Comparison of ENCODE assay signal across 8 cellular contexts in the genomic region with DNA sequence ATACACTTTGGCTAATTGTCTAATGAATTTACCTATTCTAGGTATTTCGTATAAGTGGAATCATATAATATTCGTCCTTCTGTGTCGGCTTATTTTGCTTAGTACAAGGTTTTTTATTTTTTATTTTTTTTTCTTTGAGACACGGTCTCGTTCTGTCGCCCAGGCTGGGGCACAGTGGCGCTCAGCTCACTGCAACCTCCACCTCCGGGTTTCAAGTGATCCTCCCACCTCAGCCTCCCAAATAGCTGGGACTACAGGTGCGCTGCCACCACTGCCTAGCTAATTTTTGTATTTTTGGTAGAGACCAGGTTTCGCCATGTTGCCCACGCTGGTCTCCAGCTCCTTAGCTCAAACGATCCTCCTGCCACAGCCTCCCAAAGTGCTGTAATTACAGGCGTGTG. TPM values are rescaled to one million over a fixed set of nuclear protein-coding genes. Genes with fewer than 3 reads are reported as not detected.
DNase-seq lines count a peak whose midpoint lies in the region; ATAC-seq and TF ChIP-seq lines count a peak whose summit lies in the region.

No MANE protein-coding gene starts in this region.

- H3K4me1 ChIP-seq in heart right ventricle (peaks cover 9 to 64% (median 39%) of the 10 kb centered on the region in 9 donors), mucosa of stomach (ENCODE audit: control insufficient read depth, insufficient read depth, low read length) (peaks cover 14% of the 10 kb centered on the region), aorta (ENCODE audit: control insufficient read depth in 1 of 2, insufficient read depth in 2 of 2, low read length in 2 of 2) (no peaks in the 10 kb centered on the region)

- H3K36me3 ChIP-seq in heart right ventricle (no peaks in the 10 kb centered on the region), brain microvascular endothelial cell (replicated peaks) (no peaks in the 10 kb centered on the region), mucosa of stomach (ENCODE audit: control insufficient read depth, insufficient read depth, low read length) (no peaks in the 10 kb centered on the region), aorta (ENCODE audit: control insufficient read depth in 1 of 2, insufficient read depth in 2 of 2, low read length in 1 of 2) (no peaks in the 10 kb centered on the region)

- intact Hi-C loops in heart right ventricle (cut with DNase I) (loop anchor here in 3 of 10 donors (2.0 kb wide), 2 partner anchors 31 to 39 kb away; a partner anchor contains a TSS), Right ventricle myocardium superior (cut with DNase I) (no loop called here), aorta (cut with DNase I) (loop anchor here in 1 of 2 donors (2.0 kb wide), 1 partner anchor 37 kb away; no protein-coding TSS in a partner anchor)

- in situ Hi-C loops in brain microvascular endothelial cell (cut with HindIII; ENCODE audit: low pct_ligation_motif_present, low sequenced_read_pairs) = loop anchor here (25.0 kb wide), 1 partner anchor 213 kb away; a partner anchor contains a TSS

- no peaks in the 10 kb centered on the region for H3K9me3 ChIP-seq in heart right ventricle
- H3K9me3 ChIP-seq in mucosa of stomach (ENCODE audit: control insufficient read depth, low read length) = no peaks in the 10 kb centered on the region
- H3K9me3 ChIP-seq in aorta (ENCODE audit: control insufficient read depth, low read length) = no peaks in the 10 kb centered on the region

- H3K27me3 ChIP-seq in heart right ventricle (no peaks in the 10 kb centered on the region), brain microvascular endothelial cell (replicated peaks) (no peaks in the 10 kb centered on the region), mucosa of stomach (ENCODE audit: control insufficient read depth, insufficient read depth, low read length) (no peaks in the 10 kb centered on the region), aorta (ENCODE audit: control insufficient read depth in 1 of 2, insufficient read depth in 2 of 2, low read length in 1 of 2) (no peaks in the 10 kb centered on the region)

- no peak for DNase-seq in heart right ventricle
- DNase-seq in Right ventricle myocardium superior = no peak
- no peak for DNase-seq in brain microvascular endothelial cell
- no peak for DNase-seq in aorta
- DNase-seq in mucosa of gallbladder (ENCODE audit: low spot score) = no peak
- no peak for DNase-seq in Kasumi-1 (lab: John Stamatoyannopoulos, UW)

- ATAC-seq in heart right ventricle (no peak), Right ventricle myocardium superior (ENCODE audit: poor library complexity) (no peak), aorta (ENCODE audit: low FRiP score) (no peak), HG03097 (IDR thresholded peaks at IDR 0.05; ENCODE audit: low FRiP score, unreplicated experiment) (no peak)

- WGBS in heart right ventricle, 2 donors = 71 to 77% methylated on average over 13 of the region's 13 CpGs
- 56% methylated on average over 13 of the region's 13 CpGs for WGBS in aorta, 2 donors

- H3K27ac ChIP-seq in heart right ventricle (peak overlapping the region; percentile 92 to 100 (median 99)), brain microvascular endothelial cell (peak overlapping the region; percentile 86), aorta (ENCODE audit: low read depth in 1 of 2, low read length in 2 of 2) (peak overlapping the region; percentile 76 to 100)

- H3K4me3 ChIP-seq in heart right ventricle = peak overlapping the region; percentile 33 to 82 (median 66)
- H3K4me3 ChIP-seq in brain microvascular endothelial cell (ENCODE audit: low read depth, low read length) = peak overlapping the region; percentile 60
- peak overlapping the region; percentile 92 for H3K4me3 ChIP-seq in mucosa of stomach (ENCODE audit: low read length)
- H3K4me3 ChIP-seq in aorta (ENCODE audit: low read length in 2 of 2) = peak overlapping the region in 1 of 2 donors; percentile 52

- H3K9ac ChIP-seq in mucosa of stomach (ENCODE audit: low read length) = peak overlapping the region; percentile 95

- TF ChIP-seq CTCF in heart right ventricle (IDR thresholded peaks at IDR 0.05) (no peak), brain microvascular endothelial cell (IDR thresholded peaks at IDR 0.05; ENCODE audit: low read depth, low read length, missing control alignments) (no peak)

RNA-seq across cellular contexts. Expression of a gene that starts 38.2 kb away (rescaled TPM):
- total RNA-seq in heart right ventricle = 100 to 1,000 TPM; 197 to 275 (median 219) TPM
- polyA plus RNA-seq in heart right ventricle = 100 to 1,000 TPM; 237 to 288 TPM
- 201 TPM for total RNA-seq in Right ventricle myocardium superior
- total RNA-seq in aorta = 100 to 1,000 TPM; 263 to 288 TPM
- polyA plus RNA-seq in aorta = 100 to 1,000 TPM; 249 to 259 TPM
- 358 TPM for total RNA-seq in mucosa of gallbladder
